Comparison of ENCODE assay signal across 10 cellular contexts in the genomic region with DNA sequence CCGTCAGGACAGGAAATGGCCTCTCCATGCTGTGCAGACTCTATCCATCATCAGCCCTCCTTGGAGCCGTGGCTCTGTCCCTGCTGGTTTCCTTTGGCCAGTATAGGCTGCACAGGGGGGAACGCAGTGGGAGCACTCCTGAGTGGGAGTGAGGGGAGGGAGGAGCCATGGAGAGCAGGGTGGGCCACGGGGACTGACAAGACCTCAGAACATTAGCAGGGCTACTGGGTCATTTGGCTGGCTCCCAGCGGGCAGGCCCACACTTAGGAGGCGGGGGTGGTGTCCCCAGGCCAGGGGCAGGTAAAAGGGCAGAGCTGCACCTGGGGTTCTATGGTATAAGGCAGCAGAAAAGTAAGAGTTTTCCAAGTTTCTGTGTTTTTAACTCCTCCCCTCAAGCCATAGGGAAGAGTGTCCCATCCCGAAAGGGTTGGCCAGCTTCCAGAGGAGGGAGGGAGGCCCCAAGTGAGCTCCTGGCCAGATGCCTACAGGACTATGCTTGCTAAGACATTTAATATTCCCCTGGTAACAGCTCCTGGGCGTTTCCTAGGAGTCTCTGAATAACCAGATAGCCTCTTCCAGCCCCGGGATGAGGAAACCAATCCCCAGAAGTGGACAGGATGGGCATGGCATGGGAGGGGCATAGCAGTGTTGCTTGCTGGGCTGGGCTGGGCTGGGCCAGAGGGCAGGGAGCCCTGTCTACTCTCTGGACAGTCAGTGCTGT. TPM values are rescaled to one million over a fixed set of nuclear protein-coding genes. Genes with fewer than 3 reads are reported as not detected.
DNase-seq lines count a peak whose midpoint lies in the region; ATAC-seq and TF ChIP-seq lines count a peak whose summit lies in the region.
"Had no signal": no experiment of that assay in that cellular context is flagged by ENCODE, and none has a peak within 500 bp of the region (broad histone marks: within the 10 kb centered on the region; RNA-seq: fewer than 3 reads in every experiment).

No MANE protein-coding gene starts in this region.

- peak overlapping the region; percentile 50 to 69 (median 63) for H3K27ac ChIP-seq in gastrocnemius medialis

- no peak overlapping the region for H3K4me3 Mint-ChIP-seq in activated CD4-positive, alpha-beta T cell treated with anti-CD3 and anti-CD28 coated beads, Interleukin-2, amount 10 ng/mL, durations not matched to agents 7 days and 5 days
- no peak overlapping the region for H3K4me3 Mint-ChIP-seq in activated CD4-positive, alpha-beta T cell treated with anti-CD3 and anti-CD28 coated beads for 36 hours

- ATAC-seq in gastrocnemius medialis (peak; percentile 28 to 88), HG03095 (IDR thresholded peaks at IDR 0.05; ENCODE audit: unreplicated experiment) (no peak), HG03460 (IDR thresholded peaks at IDR 0.05; ENCODE audit: unreplicated experiment) (no peak)
- no peak for ATAC-seq in activated CD4-positive, alpha-beta T cell treated with anti-CD3 and anti-CD28 coated beads for 36 hours

- POLR2A ChIA-PET in activated CD4-positive, alpha-beta T cell treated with anti-CD3 and anti-CD28 coated beads, Interleukin-2, amount 10 ng/mL, durations not matched to agents 7 days and 5 days (lab: Charles Lee), result no interaction called here
- POLR2A ChIA-PET in activated CD4-positive, alpha-beta T cell treated with anti-CD3 and anti-CD28 coated beads for 36 hours (lab: Charles Lee), result no interaction called here

- H3K27ac Mint-ChIP-seq in activated CD4-positive, alpha-beta T cell treated with anti-CD3 and anti-CD28 coated beads, Interleukin-2, amount 10 ng/mL, durations not matched to agents 7 days and 5 days, result no peak overlapping the region
- no peak overlapping the region for H3K27ac Mint-ChIP-seq in activated CD4-positive, alpha-beta T cell treated with anti-CD3 and anti-CD28 coated beads for 36 hours

- no peak for TF ChIP-seq CTCF in fibroblast of villous mesenchyme (IDR thresholded peaks at IDR 0.05; ENCODE audit: insufficient read depth, low read depth, low read length)
- no peak for TF ChIP-seq CTCF in gastrocnemius medialis (IDR thresholded peaks at IDR 0.05 in 4 of 5, conservative IDR thresholded peaks at IDR 0.05 in 1 of 5)

- H3K4me1 ChIP-seq in gastrocnemius medialis, result peaks cover 18 to 21% of the 10 kb centered on the region in 2 donors

- H3K4me3 ChIP-seq in fibroblast of villous mesenchyme (ENCODE audit: low read depth, low read length) (no peak overlapping the region), gastrocnemius medialis (no peak overlapping the region)

- intact Hi-C loops in gastrocnemius medialis (cut with DNase I; ENCODE audit: low total_unique reads), result no loop called here
- intact Hi-C loops in activated CD4-positive, alpha-beta T cell treated with anti-CD3 and anti-CD28 coated beads for 36 hours (cut with DNase I, micrococcal nuclease), result no loop called here

- peaks cover 3% of the 10 kb centered on the region for H3K4me1 Mint-ChIP-seq in activated CD4-positive, alpha-beta T cell treated with anti-CD3 and anti-CD28 coated beads, Interleukin-2, amount 10 ng/mL, durations not matched to agents 7 days and 5 days
- peaks cover 5% of the 10 kb centered on the region for H3K4me1 Mint-ChIP-seq in activated CD4-positive, alpha-beta T cell treated with anti-CD3 and anti-CD28 coated beads for 36 hours

- DNase-seq in EL, result peak; percentile 94
- peak; percentile 89 for DNase-seq in NCI-H69 (lab: John Stamatoyannopoulos, UW)
- peak; percentile 70 for DNase-seq in fibroblast of villous mesenchyme (ENCODE audit: low read depth)
- peak in 1 of 2 donors; percentile 91 for DNase-seq in gastrocnemius medialis
- no peak for DNase-seq in activated CD4-positive, alpha-beta T cell treated with anti-CD3 and anti-CD28 coated beads, Interleukin-2, amount 10 ng/mL, durations not matched to agents 7 days and 5 days
- no peak for DNase-seq in activated CD4-positive, alpha-beta T cell treated with anti-CD3 and anti-CD28 coated beads for 36 hours
- DNase-seq: activated CD4-positive, CD25-positive, alpha-beta regulatory T cell treated with anti-CD3 and anti-CD28 coated beads, Interleukin-2, amount 50 U/mL, for 72 hours; erythroblast had no signal

- H3K27me3 Mint-ChIP-seq in activated CD4-positive, alpha-beta T cell treated with anti-CD3 and anti-CD28 coated beads, Interleukin-2, amount 10 ng/mL, durations not matched to agents 7 days and 5 days, result no peaks in the 10 kb centered on the region
- H3K27me3 Mint-ChIP-seq in activated CD4-positive, alpha-beta T cell treated with anti-CD3 and anti-CD28 coated beads for 36 hours, result no peaks in the 10 kb centered on the region

- CTCF ChIA-PET in activated CD4-positive, alpha-beta T cell treated with anti-CD3 and anti-CD28 coated beads, Interleukin-2, amount 10 ng/mL, durations not matched to agents 7 days and 5 days (lab: Charles Lee), result interaction anchor here (0.6 to 1.2 kb wide), 2 partner anchors 12 to 22 kb away, joined by 3 read pairs; no protein-coding TSS in a partner anchor
- CTCF ChIA-PET in activated CD4-positive, alpha-beta T cell treated with anti-CD3 and anti-CD28 coated beads for 36 hours (lab: Charles Lee), result no interaction called here

- no peaks in the 10 kb centered on the region for H3K27me3 ChIP-seq in gastrocnemius medialis

- H3K36me3 ChIP-seq in gastrocnemius medialis, result no peaks in the 10 kb centered on the region

- no peaks in the 10 kb centered on the region for H3K36me3 Mint-ChIP-seq in activated CD4-positive, alpha-beta T cell treated with anti-CD3 and anti-CD28 coated beads, Interleukin-2, amount 10 ng/mL, durations not matched to agents 7 days and 5 days (ENCODE audit: low read depth)
- H3K36me3 Mint-ChIP-seq in activated CD4-positive, alpha-beta T cell treated with anti-CD3 and anti-CD28 coated beads for 36 hours (ENCODE audit: low read depth), result no peaks in the 10 kb centered on the region

- no peaks in the 10 kb centered on the region for H3K9me3 ChIP-seq in gastrocnemius medialis

- in situ Hi-C loops in gastrocnemius medialis (cut with MboI; ENCODE audit: low sequenced_read_pairs in 4 of 4), result no loop called here

- no peaks in the 10 kb centered on the region for H3K9me3 Mint-ChIP-seq in activated CD4-positive, alpha-beta T cell treated with anti-CD3 and anti-CD28 coated beads, Interleukin-2, amount 10 ng/mL, durations not matched to agents 7 days and 5 days
- H3K9me3 Mint-ChIP-seq in activated CD4-positive, alpha-beta T cell treated with anti-CD3 and anti-CD28 coated beads for 36 hours (ENCODE audit: low read depth), result no peaks in the 10 kb centered on the region

- no peak for TF ChIP-seq POLR2A in gastrocnemius medialis (IDR thresholded peaks at IDR 0.05)

RNA-seq across cellular contexts. Expression of a gene that starts 5.5 kb away (rescaled TPM):
- total RNA-seq in fibroblast of villous mesenchyme, result not detected in 2 replicates
- total RNA-seq in gastrocnemius medialis, result 1 to 10 TPM in 1 of 4 donors, under 1 TPM in 2, not detected in 1; 0.13 to 4.2 (median 0.92) TPM
- total RNA-seq in activated CD4-positive, alpha-beta T cell treated with anti-CD3 and anti-CD28 coated beads, Interleukin-2, amount 10 ng/mL, durations not matched to agents 7 days and 5 days, result not detected
- total RNA-seq in activated CD4-positive, alpha-beta T cell treated with anti-CD3 and anti-CD28 coated beads for 36 hours, result not detected

RNA-seq across cellular contexts. Expression of a gene that starts 19.4 kb away (rescaled TPM):
- under 0.01 and 0.32 TPM in 2 replicates for total RNA-seq in fibroblast of villous mesenchyme
- total RNA-seq in gastrocnemius medialis, result 100 to 1,000 TPM; 164 to 305 (median 227) TPM
- under 1 TPM; 0.05 to 0.10 TPM for total RNA-seq in activated CD4-positive, alpha-beta T cell treated with anti-CD3 and anti-CD28 coated beads, Interleukin-2, amount 10 ng/mL, durations not matched to agents 7 days and 5 days
- total RNA-seq in activated CD4-positive, alpha-beta T cell treated with anti-CD3 and anti-CD28 coated beads for 36 hours, result under 1 TPM; 0.05 to 0.09 TPM

Comparison
In these comparisons a context has a peak if more than half of its experiments do, and no peak if none do; other contexts are left out.
1. DNase-seq: peak in EL (single experiment), NCI-H69 (single experiment) and fibroblast of villous mesenchyme (single experiment); none in activated CD4-positive, alpha-beta T cell treated with anti-CD3 and anti-CD28 coated beads, Interleukin-2, amount 10 ng/mL, durations not matched to agents 7 days and 5 days (single experiment) and activated CD4-positive, alpha-beta T cell treated with anti-CD3 and anti-CD28 coated beads for 36 hours (single experiment).
2. ATAC-seq: peak in gastrocnemius medialis (2 of 2); none in HG03095 (single experiment), HG03460 (single experiment) and activated CD4-positive, alpha-beta T cell treated with anti-CD3 and anti-CD28 coated beads for 36 hours (single experiment).
3. RNA of a gene that starts 19.4 kb away (total RNA-seq): 164 to 305 TPM in gastrocnemius medialis; 0.05 to 0.10 TPM in activated CD4-positive, alpha-beta T cell treated with anti-CD3 and anti-CD28 coated beads, Interleukin-2, amount 10 ng/mL, durations not matched to agents 7 days and 5 days, 0.05 to 0.09 TPM in activated CD4-positive, alpha-beta T cell treated with anti-CD3 and anti-CD28 coated beads for 36 hours and under 0.01 to 0.32 TPM in fibroblast of villous mesenchyme; every median in the first group is over 100 times any median in the second.